Comparison of ENCODE assay signal across 2 cellular contexts in the genomic region with DNA sequence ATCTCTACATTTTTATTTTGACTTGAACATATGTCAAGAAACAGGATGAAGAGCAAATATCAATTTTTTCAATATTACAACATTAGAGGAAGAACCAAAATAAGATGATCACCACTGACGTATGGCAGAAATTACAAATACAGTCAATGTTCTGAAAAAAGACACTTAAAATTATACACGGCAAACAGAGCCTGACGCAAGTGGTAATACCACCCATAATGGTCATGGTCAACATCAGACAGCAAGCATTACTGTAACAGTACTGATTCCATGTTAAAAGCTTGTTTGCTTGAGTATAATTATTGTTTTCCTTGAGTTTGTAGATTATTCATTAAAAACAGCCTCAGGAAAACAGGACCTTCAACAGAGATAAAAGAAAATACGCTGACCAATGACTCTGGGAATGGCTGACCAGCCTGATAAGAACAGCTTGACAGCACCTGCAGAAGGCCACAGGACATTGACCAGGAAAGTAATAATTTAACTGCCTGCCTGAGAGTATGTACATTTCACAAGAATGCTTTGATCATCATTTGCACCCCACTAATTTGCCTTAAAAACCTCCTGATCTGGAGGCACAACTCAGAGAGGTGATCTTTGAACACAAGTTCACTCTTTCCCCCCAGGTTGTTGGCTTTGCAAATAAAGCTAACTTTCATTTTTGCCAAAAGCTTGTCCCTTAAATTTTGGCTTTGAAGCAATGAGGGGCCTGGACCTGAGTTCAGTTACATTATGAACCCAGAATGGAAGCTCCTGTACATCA.
TF ChIP-seq lines count a peak whose summit lies in the region.

No MANE protein-coding gene starts in this region.

TF ChIP-seq in K562, 482 proteins besides CTCF, POLR2A, EP300 and RAD21 (continued from another document and continues in another):
- TF ChIP-seq, protein P1, sequence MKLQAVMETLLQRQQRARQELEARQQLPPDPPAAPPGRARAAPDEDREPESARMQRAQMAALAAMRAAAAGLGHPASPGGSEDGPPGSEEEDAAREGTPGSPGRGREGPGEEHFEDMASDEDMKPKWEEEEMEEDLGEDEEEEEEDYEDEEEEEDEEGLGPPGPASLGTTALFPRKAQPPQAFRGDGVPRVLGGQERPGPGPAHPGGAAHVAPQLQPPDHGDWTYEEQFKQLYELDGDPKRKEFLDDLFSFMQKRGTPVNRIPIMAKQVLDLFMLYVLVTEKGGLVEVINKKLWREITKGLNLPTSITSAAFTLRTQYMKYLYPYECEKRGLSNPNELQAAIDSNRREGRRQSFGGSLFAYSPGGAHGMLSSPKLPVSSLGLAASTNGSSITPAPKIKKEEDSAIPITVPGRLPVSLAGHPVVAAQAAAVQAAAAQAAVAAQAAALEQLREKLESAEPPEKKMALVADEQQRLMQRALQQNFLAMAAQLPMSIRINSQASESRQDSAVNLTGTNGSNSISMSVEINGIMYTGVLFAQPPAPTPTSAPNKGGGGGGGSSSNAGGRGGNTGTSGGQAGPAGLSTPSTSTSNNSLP (IDR thresholded peaks at IDR 0.05; ENCODE audit: borderline replicate concordance, low read depth, low read length), result no peak
- TF ChIP-seq, protein P2, sequence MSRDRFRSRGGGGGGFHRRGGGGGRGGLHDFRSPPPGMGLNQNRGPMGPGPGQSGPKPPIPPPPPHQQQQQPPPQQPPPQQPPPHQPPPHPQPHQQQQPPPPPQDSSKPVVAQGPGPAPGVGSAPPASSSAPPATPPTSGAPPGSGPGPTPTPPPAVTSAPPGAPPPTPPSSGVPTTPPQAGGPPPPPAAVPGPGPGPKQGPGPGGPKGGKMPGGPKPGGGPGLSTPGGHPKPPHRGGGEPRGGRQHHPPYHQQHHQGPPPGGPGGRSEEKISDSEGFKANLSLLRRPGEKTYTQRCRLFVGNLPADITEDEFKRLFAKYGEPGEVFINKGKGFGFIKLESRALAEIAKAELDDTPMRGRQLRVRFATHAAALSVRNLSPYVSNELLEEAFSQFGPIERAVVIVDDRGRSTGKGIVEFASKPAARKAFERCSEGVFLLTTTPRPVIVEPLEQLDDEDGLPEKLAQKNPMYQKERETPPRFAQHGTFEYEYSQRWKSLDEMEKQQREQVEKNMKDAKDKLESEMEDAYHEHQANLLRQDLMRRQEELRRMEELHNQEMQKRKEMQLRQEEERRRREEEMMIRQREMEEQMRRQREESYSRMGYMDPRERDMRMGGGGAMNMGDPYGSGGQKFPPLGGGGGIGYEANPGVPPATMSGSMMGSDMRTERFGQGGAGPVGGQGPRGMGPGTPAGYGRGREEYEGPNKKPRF (IDR thresholded peaks at IDR 0.05; ENCODE audit: low read depth, low read length), result no peak
- TF ChIP-seq, protein P3, sequence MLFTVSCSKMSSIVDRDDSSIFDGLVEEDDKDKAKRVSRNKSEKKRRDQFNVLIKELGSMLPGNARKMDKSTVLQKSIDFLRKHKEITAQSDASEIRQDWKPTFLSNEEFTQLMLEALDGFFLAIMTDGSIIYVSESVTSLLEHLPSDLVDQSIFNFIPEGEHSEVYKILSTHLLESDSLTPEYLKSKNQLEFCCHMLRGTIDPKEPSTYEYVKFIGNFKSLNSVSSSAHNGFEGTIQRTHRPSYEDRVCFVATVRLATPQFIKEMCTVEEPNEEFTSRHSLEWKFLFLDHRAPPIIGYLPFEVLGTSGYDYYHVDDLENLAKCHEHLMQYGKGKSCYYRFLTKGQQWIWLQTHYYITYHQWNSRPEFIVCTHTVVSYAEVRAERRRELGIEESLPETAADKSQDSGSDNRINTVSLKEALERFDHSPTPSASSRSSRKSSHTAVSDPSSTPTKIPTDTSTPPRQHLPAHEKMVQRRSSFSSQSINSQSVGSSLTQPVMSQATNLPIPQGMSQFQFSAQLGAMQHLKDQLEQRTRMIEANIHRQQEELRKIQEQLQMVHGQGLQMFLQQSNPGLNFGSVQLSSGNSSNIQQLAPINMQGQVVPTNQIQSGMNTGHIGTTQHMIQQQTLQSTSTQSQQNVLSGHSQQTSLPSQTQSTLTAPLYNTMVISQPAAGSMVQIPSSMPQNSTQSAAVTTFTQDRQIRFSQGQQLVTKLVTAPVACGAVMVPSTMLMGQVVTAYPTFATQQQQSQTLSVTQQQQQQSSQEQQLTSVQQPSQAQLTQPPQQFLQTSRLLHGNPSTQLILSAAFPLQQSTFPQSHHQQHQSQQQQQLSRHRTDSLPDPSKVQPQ (CRISPR knock-in tag; IDR thresholded peaks at IDR 0.05; ENCODE audit: borderline replicate concordance), result no peak
- TF ChIP-seq NFATC3 (IDR thresholded peaks at IDR 0.05) (no peak), SETDB1 (IDR thresholded peaks at IDR 0.05; ENCODE audit: low read length) (no peak), NR4A1 (CRISPR knock-in tag; IDR thresholded peaks at IDR 0.05) (no peak), NR4A1 (tag; IDR thresholded peaks at IDR 0.05) (no peak), NUFIP1 (IDR thresholded peaks at IDR 0.05; ENCODE audit: partially characterized antibody) (no peak), MEIS2 (IDR thresholded peaks at IDR 0.05; ENCODE audit: partially characterized antibody) (peak; percentile 51), MAFK (IDR thresholded peaks at IDR 0.05; ENCODE audit: low read length) (no peak; the same call in 1 of the 2 replicates), CEBPB (tag; IDR thresholded peaks at IDR 0.05) (peak; percentile 9; the same call in 1 of the 2 replicates), ELF4 (CRISPR knock-in tag; IDR thresholded peaks at IDR 0.05) (no peak)
- TF ChIP-seq, protein P4, sequence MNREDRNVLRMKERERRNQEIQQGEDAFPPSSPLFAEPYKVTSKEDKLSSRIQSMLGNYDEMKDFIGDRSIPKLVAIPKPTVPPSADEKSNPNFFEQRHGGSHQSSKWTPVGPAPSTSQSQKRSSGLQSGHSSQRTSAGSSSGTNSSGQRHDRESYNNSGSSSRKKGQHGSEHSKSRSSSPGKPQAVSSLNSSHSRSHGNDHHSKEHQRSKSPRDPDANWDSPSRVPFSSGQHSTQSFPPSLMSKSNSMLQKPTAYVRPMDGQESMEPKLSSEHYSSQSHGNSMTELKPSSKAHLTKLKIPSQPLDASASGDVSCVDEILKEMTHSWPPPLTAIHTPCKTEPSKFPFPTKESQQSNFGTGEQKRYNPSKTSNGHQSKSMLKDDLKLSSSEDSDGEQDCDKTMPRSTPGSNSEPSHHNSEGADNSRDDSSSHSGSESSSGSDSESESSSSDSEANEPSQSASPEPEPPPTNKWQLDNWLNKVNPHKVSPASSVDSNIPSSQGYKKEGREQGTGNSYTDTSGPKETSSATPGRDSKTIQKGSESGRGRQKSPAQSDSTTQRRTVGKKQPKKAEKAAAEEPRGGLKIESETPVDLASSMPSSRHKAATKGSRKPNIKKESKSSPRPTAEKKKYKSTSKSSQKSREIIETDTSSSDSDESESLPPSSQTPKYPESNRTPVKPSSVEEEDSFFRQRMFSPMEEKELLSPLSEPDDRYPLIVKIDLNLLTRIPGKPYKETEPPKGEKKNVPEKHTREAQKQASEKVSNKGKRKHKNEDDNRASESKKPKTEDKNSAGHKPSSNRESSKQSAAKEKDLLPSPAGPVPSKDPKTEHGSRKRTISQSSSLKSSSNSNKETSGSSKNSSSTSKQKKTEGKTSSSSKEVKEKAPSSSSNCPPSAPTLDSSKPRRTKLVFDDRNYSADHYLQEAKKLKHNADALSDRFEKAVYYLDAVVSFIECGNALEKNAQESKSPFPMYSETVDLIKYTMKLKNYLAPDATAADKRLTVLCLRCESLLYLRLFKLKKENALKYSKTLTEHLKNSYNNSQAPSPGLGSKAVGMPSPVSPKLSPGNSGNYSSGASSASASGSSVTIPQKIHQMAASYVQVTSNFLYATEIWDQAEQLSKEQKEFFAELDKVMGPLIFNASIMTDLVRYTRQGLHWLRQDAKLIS (CRISPR knock-in tag; IDR thresholded peaks at IDR 0.05), result no peak

TF ChIP-seq in HepG2, 621 proteins besides CTCF, POLR2A, EP300 and RAD21 (continued from another document and continues in another):
- TF ChIP-seq, protein P5, sequence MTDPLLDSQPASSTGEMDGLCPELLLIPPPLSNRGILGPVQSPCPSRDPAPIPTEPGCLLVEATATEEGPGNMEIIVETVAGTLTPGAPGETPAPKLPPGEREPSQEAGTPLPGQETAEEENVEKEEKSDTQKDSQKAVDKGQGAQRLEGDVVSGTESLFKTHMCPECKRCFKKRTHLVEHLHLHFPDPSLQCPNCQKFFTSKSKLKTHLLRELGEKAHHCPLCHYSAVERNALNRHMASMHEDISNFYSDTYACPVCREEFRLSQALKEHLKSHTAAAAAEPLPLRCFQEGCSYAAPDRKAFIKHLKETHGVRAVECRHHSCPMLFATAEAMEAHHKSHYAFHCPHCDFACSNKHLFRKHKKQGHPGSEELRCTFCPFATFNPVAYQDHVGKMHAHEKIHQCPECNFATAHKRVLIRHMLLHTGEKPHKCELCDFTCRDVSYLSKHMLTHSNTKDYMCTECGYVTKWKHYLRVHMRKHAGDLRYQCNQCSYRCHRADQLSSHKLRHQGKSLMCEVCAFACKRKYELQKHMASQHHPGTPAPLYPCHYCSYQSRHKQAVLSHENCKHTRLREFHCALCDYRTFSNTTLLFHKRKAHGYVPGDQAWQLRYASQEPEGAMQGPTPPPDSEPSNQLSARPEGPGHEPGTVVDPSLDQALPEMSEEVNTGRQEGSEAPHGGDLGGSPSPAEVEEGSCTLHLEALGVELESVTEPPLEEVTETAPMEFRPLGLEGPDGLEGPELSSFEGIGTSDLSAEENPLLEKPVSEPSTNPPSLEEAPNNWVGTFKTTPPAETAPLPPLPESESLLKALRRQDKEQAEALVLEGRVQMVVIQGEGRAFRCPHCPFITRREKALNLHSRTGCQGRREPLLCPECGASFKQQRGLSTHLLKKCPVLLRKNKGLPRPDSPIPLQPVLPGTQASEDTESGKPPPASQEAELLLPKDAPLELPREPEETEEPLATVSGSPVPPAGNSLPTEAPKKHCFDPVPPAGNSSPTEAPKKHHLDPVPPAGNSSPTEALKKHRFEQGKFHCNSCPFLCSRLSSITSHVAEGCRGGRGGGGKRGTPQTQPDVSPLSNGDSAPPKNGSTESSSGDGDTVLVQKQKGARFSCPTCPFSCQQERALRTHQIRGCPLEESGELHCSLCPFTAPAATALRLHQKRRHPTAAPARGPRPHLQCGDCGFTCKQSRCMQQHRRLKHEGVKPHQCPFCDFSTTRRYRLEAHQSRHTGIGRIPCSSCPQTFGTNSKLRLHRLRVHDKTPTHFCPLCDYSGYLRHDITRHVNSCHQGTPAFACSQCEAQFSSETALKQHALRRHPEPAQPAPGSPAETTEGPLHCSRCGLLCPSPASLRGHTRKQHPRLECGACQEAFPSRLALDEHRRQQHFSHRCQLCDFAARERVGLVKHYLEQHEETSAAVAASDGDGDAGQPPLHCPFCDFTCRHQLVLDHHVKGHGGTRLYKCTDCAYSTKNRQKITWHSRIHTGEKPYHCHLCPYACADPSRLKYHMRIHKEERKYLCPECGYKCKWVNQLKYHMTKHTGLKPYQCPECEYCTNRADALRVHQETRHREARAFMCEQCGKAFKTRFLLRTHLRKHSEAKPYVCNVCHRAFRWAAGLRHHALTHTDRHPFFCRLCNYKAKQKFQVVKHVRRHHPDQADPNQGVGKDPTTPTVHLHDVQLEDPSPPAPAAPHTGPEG (CRISPR knock-in tag; IDR thresholded peaks at IDR 0.05), result no peak
- no peak for TF ChIP-seq ATAD3A (CRISPR knock-in tag; IDR thresholded peaks at IDR 0.05)
- peak; percentile 52; the same call in 1 of the 2 replicates for TF ChIP-seq RXRA (CRISPR knock-in tag; IDR thresholded peaks at IDR 0.05)
- TF ChIP-seq, protein P6, sequence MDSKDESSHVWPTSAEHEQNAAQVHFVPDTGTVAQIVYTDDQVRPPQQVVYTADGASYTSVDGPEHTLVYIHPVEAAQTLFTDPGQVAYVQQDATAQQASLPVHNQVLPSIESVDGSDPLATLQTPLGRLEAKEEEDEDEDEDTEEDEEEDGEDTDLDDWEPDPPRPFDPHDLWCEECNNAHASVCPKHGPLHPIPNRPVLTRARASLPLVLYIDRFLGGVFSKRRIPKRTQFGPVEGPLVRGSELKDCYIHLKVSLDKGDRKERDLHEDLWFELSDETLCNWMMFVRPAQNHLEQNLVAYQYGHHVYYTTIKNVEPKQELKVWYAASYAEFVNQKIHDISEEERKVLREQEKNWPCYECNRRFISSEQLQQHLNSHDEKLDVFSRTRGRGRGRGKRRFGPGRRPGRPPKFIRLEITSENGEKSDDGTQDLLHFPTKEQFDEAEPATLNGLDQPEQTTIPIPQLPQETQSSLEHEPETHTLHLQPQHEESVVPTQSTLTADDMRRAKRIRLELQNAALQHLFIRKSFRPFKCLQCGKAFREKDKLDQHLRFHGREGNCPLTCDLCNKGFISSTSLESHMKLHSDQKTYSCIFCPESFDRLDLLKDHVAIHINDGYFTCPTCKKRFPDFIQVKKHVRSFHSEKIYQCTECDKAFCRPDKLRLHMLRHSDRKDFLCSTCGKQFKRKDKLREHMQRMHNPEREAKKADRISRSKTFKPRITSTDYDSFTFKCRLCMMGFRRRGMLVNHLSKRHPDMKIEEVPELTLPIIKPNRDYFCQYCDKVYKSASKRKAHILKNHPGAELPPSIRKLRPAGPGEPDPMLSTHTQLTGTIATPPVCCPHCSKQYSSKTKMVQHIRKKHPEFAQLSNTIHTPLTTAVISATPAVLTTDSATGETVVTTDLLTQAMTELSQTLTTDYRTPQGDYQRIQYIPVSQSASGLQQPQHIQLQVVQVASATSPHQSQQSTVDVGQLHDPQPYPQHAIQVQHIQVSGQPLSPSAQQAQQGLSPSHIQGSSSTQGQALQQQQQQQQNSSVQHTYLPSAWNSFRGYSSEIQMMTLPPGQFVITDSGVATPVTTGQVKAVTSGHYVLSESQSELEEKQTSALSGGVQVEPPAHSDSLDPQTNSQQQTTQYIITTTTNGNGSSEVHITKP (CRISPR knock-in tag; IDR thresholded peaks at IDR 0.05; ENCODE audit: low read depth), result no peak
- TF ChIP-seq ZNF350 (CRISPR knock-in tag; IDR thresholded peaks at IDR 0.05; ENCODE audit: borderline replicate concordance, low read depth), result no peak
- TF ChIP-seq, protein P7, sequence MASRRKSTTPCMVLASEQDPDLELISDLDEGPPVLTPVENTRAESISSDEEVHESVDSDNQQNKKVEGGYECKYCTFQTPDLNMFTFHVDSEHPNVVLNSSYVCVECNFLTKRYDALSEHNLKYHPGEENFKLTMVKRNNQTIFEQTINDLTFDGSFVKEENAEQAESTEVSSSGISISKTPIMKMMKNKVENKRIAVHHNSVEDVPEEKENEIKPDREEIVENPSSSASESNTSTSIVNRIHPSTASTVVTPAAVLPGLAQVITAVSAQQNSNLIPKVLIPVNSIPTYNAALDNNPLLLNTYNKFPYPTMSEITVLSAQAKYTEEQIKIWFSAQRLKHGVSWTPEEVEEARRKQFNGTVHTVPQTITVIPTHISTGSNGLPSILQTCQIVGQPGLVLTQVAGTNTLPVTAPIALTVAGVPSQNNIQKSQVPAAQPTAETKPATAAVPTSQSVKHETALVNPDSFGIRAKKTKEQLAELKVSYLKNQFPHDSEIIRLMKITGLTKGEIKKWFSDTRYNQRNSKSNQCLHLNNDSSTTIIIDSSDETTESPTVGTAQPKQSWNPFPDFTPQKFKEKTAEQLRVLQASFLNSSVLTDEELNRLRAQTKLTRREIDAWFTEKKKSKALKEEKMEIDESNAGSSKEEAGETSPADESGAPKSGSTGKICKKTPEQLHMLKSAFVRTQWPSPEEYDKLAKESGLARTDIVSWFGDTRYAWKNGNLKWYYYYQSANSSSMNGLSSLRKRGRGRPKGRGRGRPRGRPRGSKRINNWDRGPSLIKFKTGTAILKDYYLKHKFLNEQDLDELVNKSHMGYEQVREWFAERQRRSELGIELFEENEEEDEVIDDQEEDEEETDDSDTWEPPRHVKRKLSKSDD (CRISPR knock-in tag; IDR thresholded peaks at IDR 0.05; ENCODE audit: low read depth), result 0 out of 2 replicates have a peak, but pooled peaks have one; percentile 23
- no peak for TF ChIP-seq ZNF510 (CRISPR knock-in tag; IDR thresholded peaks at IDR 0.05; ENCODE audit: low read depth)
- TF ChIP-seq ATF7 (IDR thresholded peaks at IDR 0.05), result no peak
- peak; percentile 57; the same call in 1 of the 2 replicates for TF ChIP-seq ATF7 (CRISPR knock-in tag; IDR thresholded peaks at IDR 0.05)
- no peak for TF ChIP-seq MYNN (CRISPR knock-in tag; IDR thresholded peaks at IDR 0.05; ENCODE audit: low read depth)
- peak; percentile 99 for TF ChIP-seq MIXL1 (CRISPR knock-in tag; IDR thresholded peaks at IDR 0.05)
